In the genomic region with DNA sequence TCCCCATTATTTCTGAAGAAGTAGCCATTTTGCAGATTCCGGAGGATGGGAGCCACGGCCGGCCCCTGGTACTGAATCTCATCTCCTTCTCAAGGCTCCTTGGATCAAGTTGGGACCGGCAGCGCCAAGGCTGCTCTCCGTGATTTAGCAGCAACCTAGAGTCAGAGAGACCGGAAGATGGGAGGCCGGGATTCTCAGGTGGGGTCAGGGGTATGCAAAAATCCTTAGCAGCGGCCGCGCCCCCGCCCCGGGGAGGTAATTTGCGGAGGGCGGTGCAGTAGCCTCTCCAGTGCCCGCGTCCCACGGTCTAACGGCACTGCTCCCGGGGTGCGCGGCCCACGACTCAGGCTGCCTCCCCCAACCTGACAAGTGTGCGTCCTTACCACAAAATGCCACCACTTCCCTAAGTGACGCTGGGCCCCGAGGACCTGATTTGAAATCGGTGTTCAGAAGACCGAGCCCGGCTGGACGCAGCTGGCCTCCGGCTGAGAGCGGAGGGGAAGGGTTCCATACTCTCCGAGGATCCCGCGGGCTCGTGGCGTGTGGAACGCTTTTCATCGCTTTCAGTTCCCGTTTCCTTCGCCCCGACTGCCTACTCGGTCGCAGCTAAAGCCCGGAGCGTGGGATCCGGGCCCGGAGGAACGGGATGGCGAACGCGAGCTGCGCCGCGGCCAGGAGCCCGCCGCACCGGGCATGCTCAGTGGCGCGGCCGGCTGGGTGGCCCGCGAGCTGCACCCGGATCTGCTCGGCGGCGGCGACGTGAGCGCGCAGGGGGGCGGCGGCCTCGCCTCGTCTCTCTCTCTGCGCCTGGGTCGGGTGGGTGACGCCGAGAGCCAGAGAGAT, we compare ENCODE assay signal across 1 cellular context.
TF ChIP-seq lines count a peak whose summit lies in the region.

A gene with protein sequence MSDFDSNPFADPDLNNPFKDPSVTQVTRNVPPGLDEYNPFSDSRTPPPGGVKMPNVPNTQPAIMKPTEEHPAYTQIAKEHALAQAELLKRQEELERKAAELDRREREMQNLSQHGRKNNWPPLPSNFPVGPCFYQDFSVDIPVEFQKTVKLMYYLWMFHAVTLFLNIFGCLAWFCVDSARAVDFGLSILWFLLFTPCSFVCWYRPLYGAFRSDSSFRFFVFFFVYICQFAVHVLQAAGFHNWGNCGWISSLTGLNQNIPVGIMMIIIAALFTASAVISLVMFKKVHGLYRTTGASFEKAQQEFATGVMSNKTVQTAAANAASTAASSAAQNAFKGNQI (plus strand): TSS at position 787 of the 843 bp plus-strand sequence. CDS start 55 bp downstream, at position 842.

TF ChIP-seq in GM12878, 131 proteins besides CTCF, POLR2A, EP300 and RAD21 (continued from another document and continues in another):
- TF ChIP-seq ATF3 (IDR thresholded peaks at IDR 0.05; ENCODE audit: borderline replicate concordance, extremely low read depth, low read depth, low read length) (no peak), SRF (IDR thresholded peaks at IDR 0.05; ENCODE audit: low read depth in 2 of 2, low read length in 2 of 2) (peak in 1 of 2 experiments; percentile 68; a peak in 1 of 4 replicates), MYB (IDR thresholded peaks at IDR 0.05; ENCODE audit: borderline replicate concordance, low read depth, low read length) (0 out of 2 replicates have a peak, but pooled peaks have one; percentile 45), KAT2A (conservative IDR thresholded peaks at IDR 0.05; ENCODE audit: control insufficient read depth, low read depth, low read length) (no peak), NR2F1 (conservative IDR thresholded peaks at IDR 0.05) (peak; percentile 73; the same call in 1 of the 2 replicates), RELB (IDR thresholded peaks at IDR 0.05; ENCODE audit: low read depth) (peak; percentile 97), MYC (IDR thresholded peaks at IDR 0.05; ENCODE audit: insufficient read depth, insufficient read length, insufficient replicate concordance, low read length, severe bottlenecking) (peak; percentile 54), POLR2AphosphoS2 (IDR thresholded peaks at IDR 0.05; ENCODE audit: low read depth, low read length) (peak; percentile 84), ZNF384 (IDR thresholded peaks at IDR 0.05; ENCODE audit: borderline replicate concordance, low read depth, low read length) (no peak), NFIC (IDR thresholded peaks at IDR 0.05; ENCODE audit: low read depth, low read length) (0 out of 2 replicates have a peak, but pooled peaks have one; percentile 28), PRDM15 (CRISPR knock-in tag; IDR thresholded peaks at IDR 0.05) (no peak), KDM1A (IDR thresholded peaks at IDR 0.05; ENCODE audit: borderline replicate concordance) (no peak), BRCA1 (IDR thresholded peaks at IDR 0.05; ENCODE audit: low read depth, low read length) (no peak), RFX5 (IDR thresholded peaks at IDR 0.05; ENCODE audit: low read depth, low read length) (no peak; the same call in 1 of the 2 replicates), PKNOX1 (IDR thresholded peaks at IDR 0.05) (no peak), TBL1XR1 (IDR thresholded peaks at IDR 0.05; ENCODE audit: low read depth, low read length) (no peak), IKZF2 (IDR thresholded peaks at IDR 0.05) (peak; percentile 94 to 97), BCL11A (IDR thresholded peaks at IDR 0.05; ENCODE audit: low read depth, low read length) (no peak), DPF2 (IDR thresholded peaks at IDR 0.05) (peak; percentile 99), ZBTB4 (CRISPR knock-in tag; IDR thresholded peaks at IDR 0.05) (no peak), HDAC2 (IDR thresholded peaks at IDR 0.05) (no peak), ZZZ3 (IDR thresholded peaks at IDR 0.05; ENCODE audit: control insufficient read depth, insufficient read length, low read depth) (no peak), SPI1 (IDR thresholded peaks at IDR 0.05; ENCODE audit: borderline replicate concordance, insufficient read depth, low read depth, low read length) (peak; percentile 98)
- TF ChIP-seq, protein P1, sequence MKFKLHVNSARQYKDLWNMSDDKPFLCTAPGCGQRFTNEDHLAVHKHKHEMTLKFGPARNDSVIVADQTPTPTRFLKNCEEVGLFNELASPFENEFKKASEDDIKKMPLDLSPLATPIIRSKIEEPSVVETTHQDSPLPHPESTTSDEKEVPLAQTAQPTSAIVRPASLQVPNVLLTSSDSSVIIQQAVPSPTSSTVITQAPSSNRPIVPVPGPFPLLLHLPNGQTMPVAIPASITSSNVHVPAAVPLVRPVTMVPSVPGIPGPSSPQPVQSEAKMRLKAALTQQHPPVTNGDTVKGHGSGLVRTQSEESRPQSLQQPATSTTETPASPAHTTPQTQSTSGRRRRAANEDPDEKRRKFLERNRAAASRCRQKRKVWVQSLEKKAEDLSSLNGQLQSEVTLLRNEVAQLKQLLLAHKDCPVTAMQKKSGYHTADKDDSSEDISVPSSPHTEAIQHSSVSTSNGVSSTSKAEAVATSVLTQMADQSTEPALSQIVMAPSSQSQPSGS (IDR thresholded peaks at IDR 0.05; ENCODE audit: low read length): peak; percentile 50; the same call in 1 of the 2 replicates
- TF ChIP-seq, protein P2, sequence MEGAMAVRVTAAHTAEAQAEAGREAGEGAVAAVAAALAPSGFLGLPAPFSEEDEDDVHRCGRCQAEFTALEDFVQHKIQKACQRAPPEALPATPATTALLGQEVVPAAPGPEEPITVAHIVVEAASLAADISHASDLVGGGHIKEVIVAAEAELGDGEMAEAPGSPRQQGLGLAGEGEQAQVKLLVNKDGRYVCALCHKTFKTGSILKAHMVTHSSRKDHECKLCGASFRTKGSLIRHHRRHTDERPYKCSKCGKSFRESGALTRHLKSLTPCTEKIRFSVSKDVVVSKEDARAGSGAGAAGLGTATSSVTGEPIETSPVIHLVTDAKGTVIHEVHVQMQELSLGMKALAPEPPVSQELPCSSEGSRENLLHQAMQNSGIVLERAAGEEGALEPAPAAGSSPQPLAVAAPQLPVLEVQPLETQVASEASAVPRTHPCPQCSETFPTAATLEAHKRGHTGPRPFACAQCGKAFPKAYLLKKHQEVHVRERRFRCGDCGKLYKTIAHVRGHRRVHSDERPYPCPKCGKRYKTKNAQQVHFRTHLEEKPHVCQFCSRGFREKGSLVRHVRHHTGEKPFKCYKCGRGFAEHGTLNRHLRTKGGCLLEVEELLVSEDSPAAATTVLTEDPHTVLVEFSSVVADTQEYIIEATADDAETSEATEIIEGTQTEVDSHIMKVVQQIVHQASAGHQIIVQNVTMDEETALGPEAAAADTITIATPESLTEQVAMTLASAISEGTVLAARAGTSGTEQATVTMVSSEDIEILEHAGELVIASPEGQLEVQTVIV (IDR thresholded peaks at IDR 0.05; ENCODE audit: borderline replicate concordance, partially characterized antibody): peak; percentile 54
- TF ChIP-seq, protein P3, sequence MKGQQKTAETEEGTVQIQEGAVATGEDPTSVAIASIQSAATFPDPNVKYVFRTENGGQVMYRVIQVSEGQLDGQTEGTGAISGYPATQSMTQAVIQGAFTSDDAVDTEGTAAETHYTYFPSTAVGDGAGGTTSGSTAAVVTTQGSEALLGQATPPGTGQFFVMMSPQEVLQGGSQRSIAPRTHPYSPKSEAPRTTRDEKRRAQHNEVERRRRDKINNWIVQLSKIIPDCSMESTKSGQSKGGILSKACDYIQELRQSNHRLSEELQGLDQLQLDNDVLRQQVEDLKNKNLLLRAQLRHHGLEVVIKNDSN (IDR thresholded peaks at IDR 0.05; ENCODE audit: borderline replicate concordance, extremely low read length, insufficient read depth, low read depth, low read length): no peak
- TF ChIP-seq, protein P4, sequence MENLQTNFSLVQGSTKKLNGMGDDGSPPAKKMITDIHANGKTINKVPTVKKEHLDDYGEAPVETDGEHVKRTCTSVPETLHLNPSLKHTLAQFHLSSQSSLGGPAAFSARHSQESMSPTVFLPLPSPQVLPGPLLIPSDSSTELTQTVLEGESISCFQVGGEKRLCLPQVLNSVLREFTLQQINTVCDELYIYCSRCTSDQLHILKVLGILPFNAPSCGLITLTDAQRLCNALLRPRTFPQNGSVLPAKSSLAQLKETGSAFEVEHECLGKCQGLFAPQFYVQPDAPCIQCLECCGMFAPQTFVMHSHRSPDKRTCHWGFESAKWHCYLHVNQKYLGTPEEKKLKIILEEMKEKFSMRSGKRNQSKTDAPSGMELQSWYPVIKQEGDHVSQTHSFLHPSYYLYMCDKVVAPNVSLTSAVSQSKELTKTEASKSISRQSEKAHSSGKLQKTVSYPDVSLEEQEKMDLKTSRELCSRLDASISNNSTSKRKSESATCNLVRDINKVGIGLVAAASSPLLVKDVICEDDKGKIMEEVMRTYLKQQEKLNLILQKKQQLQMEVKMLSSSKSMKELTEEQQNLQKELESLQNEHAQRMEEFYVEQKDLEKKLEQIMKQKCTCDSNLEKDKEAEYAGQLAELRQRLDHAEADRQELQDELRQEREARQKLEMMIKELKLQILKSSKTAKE (IDR thresholded peaks at IDR 0.05; ENCODE audit: low read depth, poor library complexity, severe bottlenecking): no peak
- TF ChIP-seq, protein P5, sequence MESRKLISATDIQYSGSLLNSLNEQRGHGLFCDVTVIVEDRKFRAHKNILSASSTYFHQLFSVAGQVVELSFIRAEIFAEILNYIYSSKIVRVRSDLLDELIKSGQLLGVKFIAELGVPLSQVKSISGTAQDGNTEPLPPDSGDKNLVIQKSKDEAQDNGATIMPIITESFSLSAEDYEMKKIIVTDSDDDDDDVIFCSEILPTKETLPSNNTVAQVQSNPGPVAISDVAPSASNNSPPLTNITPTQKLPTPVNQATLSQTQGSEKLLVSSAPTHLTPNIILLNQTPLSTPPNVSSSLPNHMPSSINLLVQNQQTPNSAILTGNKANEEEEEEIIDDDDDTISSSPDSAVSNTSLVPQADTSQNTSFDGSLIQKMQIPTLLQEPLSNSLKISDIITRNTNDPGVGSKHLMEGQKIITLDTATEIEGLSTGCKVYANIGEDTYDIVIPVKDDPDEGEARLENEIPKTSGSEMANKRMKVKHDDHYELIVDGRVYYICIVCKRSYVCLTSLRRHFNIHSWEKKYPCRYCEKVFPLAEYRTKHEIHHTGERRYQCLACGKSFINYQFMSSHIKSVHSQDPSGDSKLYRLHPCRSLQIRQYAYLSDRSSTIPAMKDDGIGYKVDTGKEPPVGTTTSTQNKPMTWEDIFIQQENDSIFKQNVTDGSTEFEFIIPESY (IDR thresholded peaks at IDR 0.05): no peak
